ENCODE assay signal across 8 cellular contexts in the genomic region with DNA sequence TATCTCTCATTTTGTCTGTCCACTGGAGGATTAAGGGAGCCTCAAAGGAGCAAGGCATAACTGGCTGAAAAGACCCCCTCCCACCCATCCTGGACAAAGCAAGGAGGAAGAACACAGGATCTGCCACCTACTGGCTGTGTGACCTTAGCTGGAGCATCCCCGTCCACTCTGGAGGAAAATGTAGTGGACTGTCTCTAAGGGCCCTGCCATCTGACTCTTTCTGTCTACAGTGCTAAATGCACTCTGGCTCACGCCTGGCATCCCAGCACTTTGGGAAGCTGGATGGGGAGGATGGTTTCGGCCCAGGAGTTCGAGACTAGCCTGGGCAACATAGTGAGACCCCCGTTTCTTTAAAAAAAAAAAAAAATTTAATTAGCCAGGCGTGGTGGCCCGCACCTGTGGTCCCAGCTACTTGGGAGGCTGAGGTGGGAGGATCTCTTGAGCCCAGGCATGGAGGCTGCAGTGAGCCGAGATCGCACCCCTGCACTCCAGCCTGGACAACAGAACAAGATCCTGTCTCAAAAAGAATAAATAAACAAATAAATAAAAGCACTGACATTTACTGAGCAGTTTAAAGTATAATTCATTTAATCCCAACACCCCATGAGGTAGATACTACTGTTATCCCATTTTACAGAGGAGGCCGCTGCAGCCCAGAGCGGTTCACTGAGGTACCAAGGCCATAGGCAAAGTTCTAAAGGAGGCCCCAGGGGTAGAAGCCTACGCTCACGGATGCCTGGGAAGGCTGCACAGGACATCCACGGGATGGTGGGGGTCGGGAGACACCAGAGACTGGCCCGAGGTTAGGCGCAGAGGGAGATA. TPM values are rescaled to one million over a fixed set of nuclear protein-coding genes. Genes with fewer than 3 reads are reported as not detected.
DNase-seq lines count a peak whose midpoint lies in the region; ATAC-seq and TF ChIP-seq lines count a peak whose summit lies in the region.

No MANE protein-coding gene starts in this region.

- H3K9me3 Mint-ChIP-seq in activated T-cell treated with anti-CD3 and anti-CD28 coated beads, Interleukin-2, amount 50 U/mL, for 24 hours, result no peaks in the 10 kb centered on the region
- no peaks in the 10 kb centered on the region for H3K9me3 Mint-ChIP-seq in activated B cell treated with CpG ODN at 0.5 μM for 24 hours

- peaks cover 7 to 64% (median 43%) of the 10 kb centered on the region in 9 donors for H3K4me1 ChIP-seq in heart right ventricle
- peaks cover 26 to 35% of the 10 kb centered on the region in 2 donors for H3K4me1 ChIP-seq in gastrocnemius medialis

- no peak for TF ChIP-seq CTCF in activated B cell treated with CpG ODN at 0.5 μM for 24 hours (IDR thresholded peaks at IDR 0.05)
- peak in 4 of 9 donors; percentile 18 to 30 (median 26) for TF ChIP-seq CTCF in heart right ventricle (IDR thresholded peaks at IDR 0.05)
- no peak for TF ChIP-seq CTCF in gastrocnemius medialis (IDR thresholded peaks at IDR 0.05 in 4 of 5, conservative IDR thresholded peaks at IDR 0.05 in 1 of 5)
- no peak for TF ChIP-seq CTCF in GM13977 (IDR thresholded peaks at IDR 0.05; ENCODE audit: extremely low read depth, insufficient read depth, missing control alignments)

- H3K27me3 Mint-ChIP-seq in activated T-cell treated with anti-CD3 and anti-CD28 coated beads, Interleukin-2, amount 50 U/mL, for 24 hours, result no peaks in the 10 kb centered on the region
- H3K27me3 Mint-ChIP-seq in activated B cell treated with CpG ODN at 0.5 μM for 24 hours, result no peaks in the 10 kb centered on the region

- 51 to 60% methylated on average over 17 of the region's 17 CpGs for WGBS in heart right ventricle, 2 donors

- in situ Hi-C loops in gastrocnemius medialis (cut with MboI; ENCODE audit: low sequenced_read_pairs in 4 of 4), result no loop called here
- in situ Hi-C loops in GM13977 (cut with MboI; ENCODE audit: low pct_unique_long_range_greater_than_20kb, low sequenced_read_pairs, unreplicated experiment), result no loop called here

- no peaks in the 10 kb centered on the region for H3K27me3 ChIP-seq in heart right ventricle
- H3K27me3 ChIP-seq in gastrocnemius medialis, result no peaks in the 10 kb centered on the region

- peaks cover 53% of the 10 kb centered on the region for H3K4me1 Mint-ChIP-seq in activated T-cell treated with anti-CD3 and anti-CD28 coated beads, Interleukin-2, amount 50 U/mL, for 24 hours (ENCODE audit: low read depth)
- peaks cover 26% of the 10 kb centered on the region for H3K4me1 Mint-ChIP-seq in activated B cell treated with CpG ODN at 0.5 μM for 24 hours

- TF ChIP-seq POLR2A in gastrocnemius medialis (IDR thresholded peaks at IDR 0.05), result no peak

- H3K36me3 Mint-ChIP-seq in activated T-cell treated with anti-CD3 and anti-CD28 coated beads, Interleukin-2, amount 50 U/mL, for 24 hours (ENCODE audit: low read depth), result peaks cover 24% of the 10 kb centered on the region
- H3K36me3 Mint-ChIP-seq in activated B cell treated with CpG ODN at 0.5 μM for 24 hours (ENCODE audit: low read depth), result peaks cover 3% of the 10 kb centered on the region

- CTCF ChIA-PET in activated B cell treated with CpG ODN at 0.5 μM for 24 hours (lab: Charles Lee), result interaction anchor here (1.0 to 1.1 kb wide), 2 partner anchors 14 to 32 kb away, joined by 3 read pairs; no protein-coding TSS in a partner anchor

- peak overlapping the region; percentile 59 to 96 (median 88) for H3K27ac ChIP-seq in heart right ventricle
- H3K27ac ChIP-seq in gastrocnemius medialis, result peak overlapping the region; percentile 65 to 83 (median 79)

- POLR2A ChIA-PET in activated B cell treated with CpG ODN at 0.5 μM for 24 hours (lab: Charles Lee), result interaction anchor here (0.6 to 1.1 kb wide), 2 partner anchors 7 to 86 kb away, joined by 3 to 4 read pairs; no protein-coding TSS in a partner anchor

- H3K27ac Mint-ChIP-seq in activated T-cell treated with anti-CD3 and anti-CD28 coated beads, Interleukin-2, amount 50 U/mL, for 24 hours, result peak overlapping the region; percentile 96
- H3K27ac Mint-ChIP-seq in activated B cell treated with CpG ODN at 0.5 μM for 24 hours, result peak overlapping the region; percentile 50

- H3K4me3 ChIP-seq in heart right ventricle (peak overlapping the region; percentile 54 to 97 (median 83)), gastrocnemius medialis (peak overlapping the region; percentile 80 to 89 (median 82))

- intact Hi-C loops in activated B cell treated with CpG ODN at 0.5 μM for 24 hours (cut with micrococcal nuclease), result loop anchor here (1.0 to 5.0 kb wide), 3 partner anchors 10 to 59 kb away; no protein-coding TSS in a partner anchor
- intact Hi-C loops in heart right ventricle (cut with DNase I), result loop anchor here in 5 of 10 donors (2.0 to 10.0 kb wide), 6 partner anchors 28 to 72 kb away; no protein-coding TSS in a partner anchor
- intact Hi-C loops in gastrocnemius medialis (cut with DNase I; ENCODE audit: low total_unique reads), result loop anchor here (2.0 kb wide), 1 partner anchor 72 kb away; no protein-coding TSS in a partner anchor

- peak overlapping the region; percentile 90 for H3K4me3 Mint-ChIP-seq in activated T-cell treated with anti-CD3 and anti-CD28 coated beads, Interleukin-2, amount 50 U/mL, for 24 hours
- H3K4me3 Mint-ChIP-seq in activated B cell treated with CpG ODN at 0.5 μM for 24 hours, result peak overlapping the region; percentile 92

- H3K9me3 ChIP-seq in heart right ventricle (no peaks in the 10 kb centered on the region), gastrocnemius medialis (no peaks in the 10 kb centered on the region)

- no peak for DNase-seq in activated T-cell treated with anti-CD3 and anti-CD28 coated beads, Interleukin-2, amount 50 U/mL, for 24 hours
- DNase-seq in activated T-cell treated with anti-CD3 and anti-CD28 coated beads for 4 hours (no peak), activated B cell treated with CpG ODN at 0.5 μM for 24 hours (no peak), heart right ventricle (no peak), gastrocnemius medialis (no peak), HUDEP-2 (lab: John Stamatoyannopoulos, UW; ENCODE audit: unreplicated experiment in 76 of 76) (no peak), OCI-M1 (lab: John Stamatoyannopoulos, UW) (no peak), GM13977 (ENCODE audit: low spot score) (no peak)

- ATAC-seq in activated B cell treated with CpG ODN at 0.5 μM for 24 hours (ENCODE audit: low read depth) (no peak), heart right ventricle (peak; percentile 1 to 54 (median 32)), gastrocnemius medialis (peak; percentile 7 to 20)

- no peaks in the 10 kb centered on the region for H3K36me3 ChIP-seq in heart right ventricle
- no peaks in the 10 kb centered on the region for H3K36me3 ChIP-seq in gastrocnemius medialis

RNA-seq across cellular contexts. Expression of gene TBC1D2B, which starts 1.1 kb away (rescaled TPM):
- total RNA-seq in activated B cell treated with CpG ODN at 0.5 μM for 24 hours (12.9 and 13.7 TPM in 2 replicates), heart right ventricle (10 to 100 TPM in 5 of 10 donors, 1 to 10 TPM in 5; 6.3 to 20.8 (median 10.0) TPM), gastrocnemius medialis (1 to 10 TPM; 4.7 to 9.6 (median 8.1) TPM)
- 1 to 10 TPM; 4.7 to 7.6 TPM for polyA plus RNA-seq in heart right ventricle

RNA-seq across cellular contexts. Expression of gene SH2D7, which starts 15.9 kb away (rescaled TPM):
- not detected in 2 replicates for total RNA-seq in activated B cell treated with CpG ODN at 0.5 μM for 24 hours
- not detected for total RNA-seq in heart right ventricle
- not detected for polyA plus RNA-seq in heart right ventricle
- total RNA-seq in gastrocnemius medialis, result not detected

RNA-seq across cellular contexts. Expression of gene CIB2, which starts 54.8 kb away (rescaled TPM):
- 3.5 and 3.7 TPM in 2 replicates for total RNA-seq in activated B cell treated with CpG ODN at 0.5 μM for 24 hours
- 10 to 100 TPM in 7 of 10 donors, 1 to 10 TPM in 3; 4.0 to 32.3 (median 17.1) TPM for total RNA-seq in heart right ventricle
- polyA plus RNA-seq in heart right ventricle, result 1 to 10 TPM; 2.6 to 3.9 TPM
- 10 to 100 TPM in 1 of 4 donors, 1 to 10 TPM in 3; 5.6 to 14.4 (median 6.7) TPM for total RNA-seq in gastrocnemius medialis
